ENCODE assay signal across 8 cellular contexts in the genomic region with DNA sequence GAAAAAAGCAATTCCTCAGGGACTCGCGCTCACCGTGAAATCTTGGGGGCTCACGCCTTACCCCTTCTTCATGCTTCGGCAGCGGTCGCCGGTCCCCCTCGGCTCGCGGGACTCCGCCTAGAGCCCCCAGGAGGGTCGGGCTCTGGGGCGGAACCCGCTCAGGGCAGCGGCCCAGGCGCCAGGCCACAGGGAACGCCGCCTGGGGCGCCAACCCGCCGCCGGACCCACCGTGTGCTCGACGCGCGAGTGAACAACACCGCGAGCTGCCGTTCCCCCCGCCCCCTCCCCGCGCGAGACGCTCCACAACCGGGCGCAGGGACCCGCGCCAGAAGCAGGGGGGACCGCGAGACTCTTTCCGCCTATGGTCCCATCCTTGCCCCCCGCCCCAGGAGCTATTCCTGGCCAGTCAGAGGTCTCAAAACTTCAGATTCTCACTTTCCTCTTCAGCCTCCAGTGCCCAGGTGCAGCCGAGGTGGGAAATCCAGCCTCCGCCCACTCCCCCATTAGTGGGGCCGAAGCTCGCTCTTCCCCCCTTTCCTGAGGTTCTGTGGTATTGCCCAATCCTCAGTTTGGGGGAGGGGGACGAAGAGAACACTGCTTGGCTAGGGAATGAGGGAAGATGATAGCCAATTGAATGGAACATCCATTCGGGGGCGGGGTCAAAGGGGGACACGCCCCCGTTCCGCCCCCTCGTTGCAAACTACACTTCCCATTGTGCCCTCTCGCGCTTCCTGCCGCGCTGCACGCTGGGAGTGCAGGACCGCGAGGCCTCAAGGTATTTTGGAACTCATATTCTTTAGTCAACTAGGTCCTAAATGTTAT.
DNase-seq lines count a peak whose midpoint lies in the region; ATAC-seq and FAIRE-seq lines count a peak whose summit lies in the region.

Gene WASF1 (minus strand): TSS at position 265 of the 822 bp plus-strand sequence. CDS start 52,069 bp downstream, outside the sequence.

- peak; percentile 95 for DNase-seq in AG08395 (ENCODE audit: low spot score)
- DNase-seq in NCI-H345 treated with DMSO at 0.1 percent for 48 hours (lab: John Stamatoyannopoulos, UW; ENCODE audit: unreplicated experiment) = peak; percentile 98
- DNase-seq in activated CD4-positive, CD25-positive, alpha-beta regulatory T cell treated with anti-CD3 and anti-CD28 coated beads, Interleukin-2, amount 50 U/mL, for 16 hours (ENCODE audit: low read depth, low spot score) = peak; percentile 85
- peak; percentile 99 for DNase-seq in cerebellar cortex (ENCODE audit: low spot score)
- DNase-seq in stimulated activated CD4-positive, alpha-beta T cell treated with anti-CD3 and anti-CD28 coated beads, Interleukin-12 subunit alpha, Interleukin-12 subunit beta, amount 100 ng/mL, for 24 hours (ENCODE audit: low read depth in 2 of 2) = peak; percentile 77 to 82

- ATAC-seq in GM19025 (IDR thresholded peaks at IDR 0.05; ENCODE audit: low read depth, unreplicated experiment) (peak; percentile 89), HG03342 (IDR thresholded peaks at IDR 0.05; ENCODE audit: unreplicated experiment) (peak; percentile 89)

- FAIRE-seq in islet of Langerhans (lab: Jason Lieb, UNC) = peak; percentile 95

Comparison
In these comparisons a context has a peak if more than half of its experiments do, and no peak if none do; other contexts are left out.
1. Peak in every context shown above with its lines: DNase-seq and ATAC-seq.